In the genomic region with DNA sequence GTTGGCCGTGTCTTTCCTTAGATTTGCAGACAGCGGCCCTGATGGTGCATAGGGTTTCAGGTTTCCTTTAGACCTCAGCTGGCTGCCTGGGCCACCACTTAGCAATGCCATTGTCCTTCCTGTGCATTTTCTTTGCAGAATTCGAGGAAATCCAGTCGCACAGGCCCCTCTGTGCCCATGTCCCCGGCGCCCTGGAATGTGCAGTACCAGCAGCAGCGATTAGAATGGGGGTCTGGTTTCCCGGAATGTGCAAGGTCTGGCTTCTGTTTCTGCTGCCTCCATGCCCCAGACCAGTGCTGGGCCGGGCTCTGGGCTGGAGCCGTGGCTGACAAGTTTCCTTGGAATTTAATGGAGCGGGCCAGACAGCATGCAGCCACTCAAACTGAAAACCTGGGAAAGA, we compare ENCODE assay signal across 15 cellular contexts. TPM values are rescaled to one million over a fixed set of nuclear protein-coding genes. Genes with fewer than 3 reads are reported as not detected.
DNase-seq lines count a peak whose midpoint lies in the region; ATAC-seq, FAIRE-seq and TF ChIP-seq lines count a peak whose summit lies in the region.
"Had no signal": no experiment of that assay in that cellular context is flagged by ENCODE, and none has a peak within 500 bp of the region (broad histone marks: within the 10 kb centered on the region; RNA-seq: fewer than 3 reads in every experiment).

No MANE protein-coding gene starts in this region.

- CTCF ChIA-PET in Panc1 (lab: Charles Lee): no interaction called here

- peaks cover 24% of the 10 kb centered on the region for H3K27me3 Mint-ChIP-seq in nephron progenitor cell (ENCODE audit: low read depth, poor library complexity)

- peak overlapping the region; percentile 81 for H3K27ac Mint-ChIP-seq in nephron progenitor cell
- H3K27ac Mint-ChIP-seq: IgD-negative memory B cell; stimulated activated naive CD8-positive, alpha-beta T cell treated with anti-CD3 and anti-CD28 coated beads, Interleukin-15, amount 100 ng/mL, for 72 hours had no signal

- H3K4me1 ChIP-seq in ACC112 (ENCODE audit: control insufficient read depth, insufficient read depth, low read length, unreplicated experiment): peaks cover 50% of the 10 kb centered on the region
- no peaks in the 10 kb centered on the region for H3K4me1 ChIP-seq in Panc1 (ENCODE audit: control insufficient read depth, insufficient read depth, low read length)

- H3K27ac ChIP-seq in ACC112 (ENCODE audit: low read depth, low read length): no peak overlapping the region
- H3K27ac ChIP-seq in Panc1 (ENCODE audit: low read length): no peak overlapping the region
- H3K27ac ChIP-seq: neutrophil had no signal

- peak overlapping the region; percentile 62 for H3K4me3 Mint-ChIP-seq in nephron progenitor cell
- H3K4me3 Mint-ChIP-seq: IgD-negative memory B cell; stimulated activated naive CD8-positive, alpha-beta T cell treated with anti-CD3 and anti-CD28 coated beads, Interleukin-15, amount 100 ng/mL, for 72 hours had no signal

- FAIRE-seq in urothelium cell line (lab: Jason Lieb, UNC): no peak

- POLR2A ChIA-PET in Panc1 (lab: Charles Lee): no interaction called here

- peaks cover 3% of the 10 kb centered on the region for H3K9me3 Mint-ChIP-seq in nephron progenitor cell
- H3K9me3 Mint-ChIP-seq: IgD-negative memory B cell; stimulated activated naive CD8-positive, alpha-beta T cell treated with anti-CD3 and anti-CD28 coated beads, Interleukin-15, amount 100 ng/mL, for 72 hours had no signal

- ATAC-seq in Panc1 (0 out of 2 replicates have a peak, but pooled peaks have one; percentile 46), GM18909 (IDR thresholded peaks at IDR 0.05; ENCODE audit: poor library complexity, unreplicated experiment) (no peak)
- ATAC-seq: stimulated activated naive CD8-positive, alpha-beta T cell treated with anti-CD3 and anti-CD28 coated beads, Interleukin-15, amount 100 ng/mL, for 72 hours had no signal

- no peak for TF ChIP-seq CTCF in Panc1 (IDR thresholded peaks at IDR 0.05)
- TF ChIP-seq CTCF in fibroblast of the aortic adventitia (IDR thresholded peaks at IDR 0.05; ENCODE audit: insufficient read depth, low read length): no peak
- no peak for TF ChIP-seq CTCF in nephron progenitor cell (IDR thresholded peaks at IDR 0.05)

- H3K36me3 ChIP-seq in ACC112 (ENCODE audit: insufficient read depth, low read length) (no peaks in the 10 kb centered on the region), Panc1 (ENCODE audit: control insufficient read depth, insufficient read depth, low read length) (no peaks in the 10 kb centered on the region)
- H3K36me3 ChIP-seq: neutrophil had no signal

- intact Hi-C loops in Panc1 (cut with micrococcal nuclease; ENCODE audit: unreplicated experiment): no loop called here

- no peak overlapping the region for H2AFZ ChIP-seq in ACC112 (ENCODE audit: low read length, unreplicated experiment)

- H3K4me1 Mint-ChIP-seq in nephron progenitor cell: peaks cover 56% of the 10 kb centered on the region

- no TSS peak for BruUV-seq in Panc1 (replicated peaks; lab: Mats Ljungman, UMichigan)

- DNase-seq in Panc1 (ENCODE audit: low read depth, low spot score) (no peak), fibroblast of the aortic adventitia (ENCODE audit: low read depth) (peak; percentile 40), nephron progenitor cell (peak; percentile 41), OCI-M2 (lab: John Stamatoyannopoulos, UW; ENCODE audit: unreplicated experiment) (no peak), urothelium cell line (ENCODE audit: low spot score) (no peak)
- no peak for DNase-seq in stimulated activated naive CD4-positive, alpha-beta T cell treated with Interleukin-2 at 50 U/mL for 16 hours (lab: John Stamatoyannopoulos, UW)
- DNase-seq: amniotic stem cell; NCI-H2081; stimulated activated CD4-positive, alpha-beta T cell treated with anti-CD3 and anti-CD28 coated beads, Interleukin-4, amount 100 ng/mL, for 1 hour; stimulated activated naive CD8-positive, alpha-beta T cell treated with anti-CD3 and anti-CD28 coated beads, Interleukin-15, amount 100 ng/mL, for 72 hours had no signal

- in situ Hi-C loops in Panc1 (cut with HindIII; ENCODE audit: low pct_unique_long_range_greater_than_20kb, low sequenced_read_pairs): no loop called here

- H3K9me3 ChIP-seq in Panc1 (ENCODE audit: control insufficient read depth, insufficient read depth, low read depth, low read length): no peaks in the 10 kb centered on the region
- H3K9me3 ChIP-seq: neutrophil had no signal

- H3K79me2 ChIP-seq in ACC112 (ENCODE audit: control insufficient read depth, insufficient read depth, low read length, unreplicated experiment): peaks cover 83% of the 10 kb centered on the region

- H3K36me3 Mint-ChIP-seq in nephron progenitor cell (ENCODE audit: low read depth): no peaks in the 10 kb centered on the region
- H3K36me3 Mint-ChIP-seq: IgD-negative memory B cell had no signal

- H3K27me3 ChIP-seq in ACC112 (ENCODE audit: insufficient read depth, low read length): no peaks in the 10 kb centered on the region
- no peaks in the 10 kb centered on the region; the same call in 1 of the 2 replicates for H3K27me3 ChIP-seq in Panc1 (ENCODE audit: control insufficient read depth, insufficient read depth, low read length)

- 0 out of 2 replicates have a peak overlapping the region, but pooled peaks have one; percentile 7 for H3K4me3 ChIP-seq in ACC112 (ENCODE audit: low read depth, low read length)
- H3K4me3 ChIP-seq in Panc1 (ENCODE audit: low read depth in 2 of 2, low read length in 2 of 2): no peak overlapping the region
- H3K4me3 ChIP-seq in fibroblast of the aortic adventitia (ENCODE audit: low read depth, low read length): no peak overlapping the region

RNA-seq across cellular contexts. Expression of gene HTRA1, which starts 14.2 kb away (rescaled TPM):
- 32.8 TPM for total RNA-seq in Panc1 (2021; ENCODE audit: unreplicated experiment)
- 50.5 TPM for polyA plus RNA-seq in Panc1 (2012; ENCODE audit: insufficient read length)
- 55.5 and 156 TPM in 2 replicates for total RNA-seq in fibroblast of the aortic adventitia (ENCODE audit: low replicate concordance)
- polyA plus RNA-seq: IgD-negative memory B cell had no signal

RNA-seq across cellular contexts. Expression of gene ARMS2, which starts 21.1 kb away (rescaled TPM):
- total RNA-seq in Panc1 (2021; ENCODE audit: unreplicated experiment): not detected
- not detected for polyA plus RNA-seq in Panc1 (2012; ENCODE audit: insufficient read length)
- not detected in 2 replicates for total RNA-seq in fibroblast of the aortic adventitia (ENCODE audit: low replicate concordance)
- polyA plus RNA-seq: esophagus, IgD-negative memory B cell had no signal

Comparison
In these comparisons a context has a peak if more than half of its experiments do, and no peak if none do; other contexts are left out.
1. DNase-seq: peak in fibroblast of the aortic adventitia (single experiment) and nephron progenitor cell (single experiment); none in Panc1 (single experiment), stimulated activated naive CD4-positive, alpha-beta T cell treated with Interleukin-2 at 50 U/mL for 16 hours (single experiment), OCI-M2 (single experiment) and urothelium cell line (single experiment).